ENCODE assay signal across 1 cellular context in the genomic region with DNA sequence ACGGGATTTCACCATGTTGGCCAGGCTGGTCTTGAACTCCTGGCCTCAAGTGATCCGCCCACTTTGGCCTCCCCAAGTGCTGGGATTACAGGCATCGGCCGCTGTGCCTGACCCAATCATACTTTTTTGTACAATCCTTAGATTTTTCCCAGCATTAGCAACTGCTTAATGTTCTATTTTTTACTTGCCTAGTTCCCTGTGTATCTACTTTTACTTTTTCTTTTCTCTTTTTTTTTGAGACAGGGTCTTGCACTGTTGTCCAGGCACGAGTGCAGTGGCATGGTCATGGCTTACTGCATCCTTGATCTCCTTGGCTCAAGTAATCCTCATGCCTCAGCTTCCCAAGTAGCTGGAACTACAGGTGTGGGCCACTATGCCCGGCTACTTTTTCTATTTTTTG.
TF ChIP-seq lines count a peak whose summit lies in the region.

No MANE protein-coding gene starts in this region.

TF ChIP-seq in GM12878, 131 proteins besides CTCF, POLR2A, EP300 and RAD21:
- TF ChIP-seq, protein P1, sequence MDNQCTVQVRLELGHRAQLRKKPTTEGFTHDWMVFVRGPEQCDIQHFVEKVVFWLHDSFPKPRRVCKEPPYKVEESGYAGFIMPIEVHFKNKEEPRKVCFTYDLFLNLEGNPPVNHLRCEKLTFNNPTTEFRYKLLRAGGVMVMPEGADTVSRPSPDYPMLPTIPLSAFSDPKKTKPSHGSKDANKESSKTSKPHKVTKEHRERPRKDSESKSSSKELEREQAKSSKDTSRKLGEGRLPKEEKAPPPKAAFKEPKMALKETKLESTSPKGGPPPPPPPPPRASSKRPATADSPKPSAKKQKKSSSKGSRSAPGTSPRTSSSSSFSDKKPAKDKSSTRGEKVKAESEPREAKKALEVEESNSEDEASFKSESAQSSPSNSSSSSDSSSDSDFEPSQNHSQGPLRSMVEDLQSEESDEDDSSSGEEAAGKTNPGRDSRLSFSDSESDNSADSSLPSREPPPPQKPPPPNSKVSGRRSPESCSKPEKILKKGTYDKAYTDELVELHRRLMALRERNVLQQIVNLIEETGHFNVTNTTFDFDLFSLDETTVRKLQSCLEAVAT (IDR thresholded peaks at IDR 0.05): no peak
- TF ChIP-seq, protein P2, sequence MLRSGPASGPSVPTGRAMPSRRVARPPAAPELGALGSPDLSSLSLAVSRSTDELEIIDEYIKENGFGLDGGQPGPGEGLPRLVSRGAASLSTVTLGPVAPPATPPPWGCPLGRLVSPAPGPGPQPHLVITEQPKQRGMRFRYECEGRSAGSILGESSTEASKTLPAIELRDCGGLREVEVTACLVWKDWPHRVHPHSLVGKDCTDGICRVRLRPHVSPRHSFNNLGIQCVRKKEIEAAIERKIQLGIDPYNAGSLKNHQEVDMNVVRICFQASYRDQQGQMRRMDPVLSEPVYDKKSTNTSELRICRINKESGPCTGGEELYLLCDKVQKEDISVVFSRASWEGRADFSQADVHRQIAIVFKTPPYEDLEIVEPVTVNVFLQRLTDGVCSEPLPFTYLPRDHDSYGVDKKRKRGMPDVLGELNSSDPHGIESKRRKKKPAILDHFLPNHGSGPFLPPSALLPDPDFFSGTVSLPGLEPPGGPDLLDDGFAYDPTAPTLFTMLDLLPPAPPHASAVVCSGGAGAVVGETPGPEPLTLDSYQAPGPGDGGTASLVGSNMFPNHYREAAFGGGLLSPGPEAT (IDR thresholded peaks at IDR 0.05; ENCODE audit: low read depth): no peak
- TF ChIP-seq PAX5 (IDR thresholded peaks at IDR 0.05; ENCODE audit: borderline replicate concordance, low read depth, low read length) (no peak), PKNOX1 (IDR thresholded peaks at IDR 0.05) (no peak), REST (IDR thresholded peaks at IDR 0.05; ENCODE audit: low read depth, low read length) (no peak), FOS (IDR thresholded peaks at IDR 0.05; ENCODE audit: borderline replicate concordance, extremely low read depth, insufficient read length) (no peak), DPF2 (IDR thresholded peaks at IDR 0.05) (no peak), SMAD1 (IDR thresholded peaks at IDR 0.05; ENCODE audit: low read depth, partially characterized antibody) (no peak), NR2F1 (conservative IDR thresholded peaks at IDR 0.05) (no peak), MYC (IDR thresholded peaks at IDR 0.05; ENCODE audit: insufficient read depth, insufficient read length, insufficient replicate concordance, low read length, severe bottlenecking) (no peak)
- TF ChIP-seq, protein P3, sequence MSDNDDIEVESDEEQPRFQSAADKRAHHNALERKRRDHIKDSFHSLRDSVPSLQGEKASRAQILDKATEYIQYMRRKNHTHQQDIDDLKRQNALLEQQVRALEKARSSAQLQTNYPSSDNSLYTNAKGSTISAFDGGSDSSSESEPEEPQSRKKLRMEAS (IDR thresholded peaks at IDR 0.05; ENCODE audit: low read depth, low read length): no peak
- TF ChIP-seq, protein P4, sequence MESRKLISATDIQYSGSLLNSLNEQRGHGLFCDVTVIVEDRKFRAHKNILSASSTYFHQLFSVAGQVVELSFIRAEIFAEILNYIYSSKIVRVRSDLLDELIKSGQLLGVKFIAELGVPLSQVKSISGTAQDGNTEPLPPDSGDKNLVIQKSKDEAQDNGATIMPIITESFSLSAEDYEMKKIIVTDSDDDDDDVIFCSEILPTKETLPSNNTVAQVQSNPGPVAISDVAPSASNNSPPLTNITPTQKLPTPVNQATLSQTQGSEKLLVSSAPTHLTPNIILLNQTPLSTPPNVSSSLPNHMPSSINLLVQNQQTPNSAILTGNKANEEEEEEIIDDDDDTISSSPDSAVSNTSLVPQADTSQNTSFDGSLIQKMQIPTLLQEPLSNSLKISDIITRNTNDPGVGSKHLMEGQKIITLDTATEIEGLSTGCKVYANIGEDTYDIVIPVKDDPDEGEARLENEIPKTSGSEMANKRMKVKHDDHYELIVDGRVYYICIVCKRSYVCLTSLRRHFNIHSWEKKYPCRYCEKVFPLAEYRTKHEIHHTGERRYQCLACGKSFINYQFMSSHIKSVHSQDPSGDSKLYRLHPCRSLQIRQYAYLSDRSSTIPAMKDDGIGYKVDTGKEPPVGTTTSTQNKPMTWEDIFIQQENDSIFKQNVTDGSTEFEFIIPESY (IDR thresholded peaks at IDR 0.05): no peak
- TF ChIP-seq, protein P5, sequence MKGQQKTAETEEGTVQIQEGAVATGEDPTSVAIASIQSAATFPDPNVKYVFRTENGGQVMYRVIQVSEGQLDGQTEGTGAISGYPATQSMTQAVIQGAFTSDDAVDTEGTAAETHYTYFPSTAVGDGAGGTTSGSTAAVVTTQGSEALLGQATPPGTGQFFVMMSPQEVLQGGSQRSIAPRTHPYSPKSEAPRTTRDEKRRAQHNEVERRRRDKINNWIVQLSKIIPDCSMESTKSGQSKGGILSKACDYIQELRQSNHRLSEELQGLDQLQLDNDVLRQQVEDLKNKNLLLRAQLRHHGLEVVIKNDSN (IDR thresholded peaks at IDR 0.05; ENCODE audit: borderline replicate concordance, extremely low read length, insufficient read depth, low read depth, low read length): no peak
